In genomic region chr18:35716169-35716831, GRCh38 we compare ENCODE assay signal across 1 cellular context.
TF ChIP-seq lines count a peak whose summit lies in the region.

No MANE protein-coding gene starts in this region.

TF ChIP-seq in HepG2, 621 proteins besides CTCF, POLR2A, EP300 and RAD21 (continued from another document and continues in another):
- peak; percentile 68; the same call in 1 of the 2 replicates for TF ChIP-seq TFE3 (CRISPR knock-in tag; IDR thresholded peaks at IDR 0.05)
- peak; percentile 66; the same call in 1 of the 2 replicates for TF ChIP-seq SIX1 (CRISPR knock-in tag; IDR thresholded peaks at IDR 0.05; ENCODE audit: borderline replicate concordance)
- TF ChIP-seq SOX13 (IDR thresholded peaks at IDR 0.05): no peak; the same call in 1 of the 2 replicates
- peak in 1 of 2 experiments; percentile 84; a peak in 2 of 4 replicates for TF ChIP-seq SOX13 (CRISPR knock-in tag; conservative IDR thresholded peaks at IDR 0.05 in 1 of 2, IDR thresholded peaks at IDR 0.05 in 1 of 2)
- peak; percentile 70; the same call in 1 of the 2 replicates for TF ChIP-seq ZKSCAN8 (CRISPR knock-in tag; IDR thresholded peaks at IDR 0.05; ENCODE audit: borderline replicate concordance)
- peak; percentile 54; the same call in 1 of the 2 replicates for TF ChIP-seq SNAPC2 (CRISPR knock-in tag; IDR thresholded peaks at IDR 0.05)
- TF ChIP-seq DRAP1 (CRISPR knock-in tag; IDR thresholded peaks at IDR 0.05): peak; percentile 27; the same call in 1 of the 2 replicates
- peak; percentile 78 for TF ChIP-seq HDAC2 (CRISPR knock-in tag; IDR thresholded peaks at IDR 0.05)
- TF ChIP-seq ATF4 (CRISPR knock-in tag; IDR thresholded peaks at IDR 0.05): 0 out of 4 replicates have a peak, but pooled peaks of 1 of the 2 experiments have one; percentile 20
- TF ChIP-seq GATAD2A (CRISPR knock-in tag; IDR thresholded peaks at IDR 0.05): peak; percentile 95
- TF ChIP-seq ZFP1 (CRISPR knock-in tag; IDR thresholded peaks at IDR 0.05): 0 out of 2 replicates have a peak, but pooled peaks have one; percentile 42
- 0 out of 2 replicates have a peak, but pooled peaks have one; percentile 42 for TF ChIP-seq ZNF761 (CRISPR knock-in tag; conservative IDR thresholded peaks at IDR 0.05)
- peak; percentile 46; the same call in 1 of the 2 replicates for TF ChIP-seq SMAD3 (CRISPR knock-in tag; IDR thresholded peaks at IDR 0.05)
- peak; percentile 60; the same call in 1 of the 2 replicates for TF ChIP-seq FOXK1 (CRISPR knock-in tag; IDR thresholded peaks at IDR 0.05; ENCODE audit: borderline replicate concordance, low read depth)
- TF ChIP-seq HOXA3 (CRISPR knock-in tag; IDR thresholded peaks at IDR 0.05): peak; percentile 72
- TF ChIP-seq POGZ (CRISPR knock-in tag; IDR thresholded peaks at IDR 0.05): peak; percentile 87
- peak; percentile 80; the same call in 1 of the 2 replicates for TF ChIP-seq ZNF878 (CRISPR knock-in tag; IDR thresholded peaks at IDR 0.05)
- TF ChIP-seq TFAP4 (IDR thresholded peaks at IDR 0.05; ENCODE audit: borderline replicate concordance, low read depth): peak; percentile 26
- TF ChIP-seq TCF7 (IDR thresholded peaks at IDR 0.05; ENCODE audit: low read depth): peak; percentile 89
- peak; percentile 88 for TF ChIP-seq KDM6A (CRISPR knock-in tag; IDR thresholded peaks at IDR 0.05; ENCODE audit: low read depth)
- peak; percentile 57 for TF ChIP-seq KAT8 (CRISPR knock-in tag; IDR thresholded peaks at IDR 0.05)
- TF ChIP-seq ZNF432 (CRISPR knock-in tag; IDR thresholded peaks at IDR 0.05; ENCODE audit: borderline replicate concordance): no peak
- TF ChIP-seq SOX6 (IDR thresholded peaks at IDR 0.05): no peak
- peak; percentile 87 for TF ChIP-seq SOX6 (CRISPR knock-in tag; IDR thresholded peaks at IDR 0.05)
- peak; percentile 34; the same call in 1 of the 2 replicates for TF ChIP-seq ZBTB34 (CRISPR knock-in tag; IDR thresholded peaks at IDR 0.05)
- 0 out of 2 replicates have a peak, but pooled peaks have one; percentile 40 for TF ChIP-seq ZBTB20 (CRISPR knock-in tag; IDR thresholded peaks at IDR 0.05; ENCODE audit: borderline replicate concordance, low read depth)
- TF ChIP-seq ZSCAN29 (CRISPR knock-in tag; conservative IDR thresholded peaks at IDR 0.05): 0 out of 2 replicates have a peak, but pooled peaks have one; percentile 67
- peak; percentile 66; the same call in 1 of the 2 replicates for TF ChIP-seq NCOR1 (IDR thresholded peaks at IDR 0.05; ENCODE audit: borderline replicate concordance, low read length)
- 0 out of 2 replicates have a peak, but pooled peaks have one; percentile 40 for TF ChIP-seq PRDM10 (CRISPR knock-in tag; IDR thresholded peaks at IDR 0.05; ENCODE audit: low read depth)
- TF ChIP-seq ERF (CRISPR knock-in tag; IDR thresholded peaks at IDR 0.05): peak; percentile 65; the same call in 1 of the 2 replicates
- TF ChIP-seq ARNTL (CRISPR knock-in tag; IDR thresholded peaks at IDR 0.05): 0 out of 2 replicates have a peak, but pooled peaks have one; percentile 34
- TF ChIP-seq ZNF792 (CRISPR knock-in tag; IDR thresholded peaks at IDR 0.05): peak; percentile 47; the same call in 1 of the 2 replicates
- TF ChIP-seq NR2F2 (IDR thresholded peaks at IDR 0.05; ENCODE audit: borderline replicate concordance, low read depth): peak; percentile 90
- TF ChIP-seq TRAFD1 (CRISPR knock-in tag; IDR thresholded peaks at IDR 0.05; ENCODE audit: borderline replicate concordance): no peak
- no peak for TF ChIP-seq ZNF326 (CRISPR knock-in tag; IDR thresholded peaks at IDR 0.05; ENCODE audit: borderline replicate concordance)
- TF ChIP-seq ETV5 (CRISPR knock-in tag; IDR thresholded peaks at IDR 0.05; ENCODE audit: borderline replicate concordance): peak; percentile 99
- peak; percentile 92 for TF ChIP-seq NR2F6 (IDR thresholded peaks at IDR 0.05)
- peak; percentile 95 for TF ChIP-seq NR2F6 (CRISPR knock-in tag; IDR thresholded peaks at IDR 0.05)
- peak; percentile 88 for TF ChIP-seq FOXP4 (CRISPR knock-in tag; IDR thresholded peaks at IDR 0.05)
- peak; percentile 61; the same call in 1 of the 2 replicates for TF ChIP-seq CBFB (CRISPR knock-in tag; IDR thresholded peaks at IDR 0.05)
- TF ChIP-seq ZNF331 (CRISPR knock-in tag; IDR thresholded peaks at IDR 0.05): peak; percentile 41; the same call in 1 of the 2 replicates
- TF ChIP-seq ZNF770 (CRISPR knock-in tag; IDR thresholded peaks at IDR 0.05): 0 out of 2 replicates have a peak, but pooled peaks have one; percentile 14
- no peak for TF ChIP-seq GABPA (IDR thresholded peaks at IDR 0.05; ENCODE audit: low read depth, low read length)
- peak; percentile 75 for TF ChIP-seq GABPA (CRISPR knock-in tag; IDR thresholded peaks at IDR 0.05; ENCODE audit: low read depth)
- TF ChIP-seq FOXA3 (CRISPR knock-in tag; IDR thresholded peaks at IDR 0.05): peak; percentile 94
- TF ChIP-seq BCL3 (CRISPR knock-in tag; IDR thresholded peaks at IDR 0.05): no peak
- TF ChIP-seq CEBPG (CRISPR knock-in tag; IDR thresholded peaks at IDR 0.05): peak; percentile 15; the same call in 1 of the 2 replicates
